In genomic region chrX:5233830-5234229, GRCh38 we compare ENCODE assay signal across 26 cellular contexts.
"Had no signal": no experiment of that assay in that cellular context is flagged by ENCODE, and none has a peak within 500 bp of the region (broad histone marks: within the 10 kb centered on the region; RNA-seq: fewer than 3 reads in every experiment).

No MANE protein-coding gene starts in this region.

- H3K9me3 ChIP-seq: ovary, psoas muscle, right lobe of liver, sigmoid colon, suprapubic skin, testis, tibial artery, transverse colon, upper lobe of right lung, uterus had no signal

- H3K4me3 ChIP-seq: neural progenitor cell, ovary, psoas muscle, right lobe of liver, sigmoid colon, suprapubic skin, testis, tibial artery, transverse colon, upper lobe of right lung, uterus had no signal

- H2AFZ ChIP-seq: neural progenitor cell, parathyroid adenoma had no signal

- H3K79me2 ChIP-seq: parathyroid adenoma had no signal

- ATAC-seq: natural killer cell; psoas muscle; right cardiac atrium; right lobe of liver; stimulated activated memory B cell treated with anti-CD40 and anti-IgM and Interleukin-4, amounts not matched to agents 10 μg/mL and 1 μg/mL and 100 μg/mL, for 72 hours; stimulated activated naive CD8-positive, alpha-beta T cell treated with anti-CD3 and anti-CD28 coated beads, Interleukin-15, amount 100 ng/mL, for 72 hours; stimulated activated naive CD8-positive, alpha-beta T cell treated with anti-CD3 and anti-CD28 coated beads, Interleukin-15, Interleukin-2, amounts not matched to agents 100 U/mL and 50 U/mL, for 24 hours; upper lobe of right lung had no signal

- H3K36me3 ChIP-seq: neural progenitor cell, ovary, right lobe of liver, sigmoid colon, suprapubic skin, tibial artery, transverse colon, upper lobe of right lung, uterus had no signal

- H3K27me3 ChIP-seq: neural progenitor cell, ovary, right lobe of liver, sigmoid colon, suprapubic skin, testis, tibial artery, transverse colon, upper lobe of right lung, uterus had no signal

- H3K27ac ChIP-seq: neural progenitor cell, ovary, parathyroid adenoma, psoas muscle, right lobe of liver, sigmoid colon, suprapubic skin, testis, tibial artery, transverse colon, upper lobe of right lung, uterus had no signal

- H3K4me1 ChIP-seq: neural progenitor cell, parathyroid adenoma, psoas muscle, right lobe of liver, sigmoid colon, suprapubic skin, testis, tibial artery, transverse colon, upper lobe of right lung, uterus had no signal

- H3K9ac ChIP-seq: neural progenitor cell, parathyroid adenoma had no signal

- H3K4me2 ChIP-seq: neural progenitor cell had no signal

- DNase-seq: natural killer cell; occipital lobe; ovary; posterior cingulate gyrus; psoas muscle; right cardiac atrium; right lobe of liver; sigmoid colon; small intestine; stimulated activated CD4-positive, alpha-beta T cell treated with anti-CD3 and anti-CD28 coated beads, Interleukin-15, amount 100 ng/mL, for 24 hours; stimulated activated CD4-positive, alpha-beta T cell treated with anti-CD3 and anti-CD28 coated beads, Interleukin-4, amount 100 ng/mL, for 1 hour; stimulated activated CD4-positive, alpha-beta T cell treated with anti-CD3 and anti-CD28 coated beads, Interleukin-4, amount 100 ng/mL, for 4 hours; stimulated activated CD8-positive, alpha-beta memory T cell treated with anti-CD3 and anti-CD28 coated beads, Interleukin-4, amount 100 ng/mL, for 48 hours; stimulated activated naive CD4-positive, alpha-beta T cell; stimulated activated naive CD8-positive, alpha-beta T cell treated with anti-CD3 and anti-CD28 coated beads, Interleukin-15, amount 100 ng/mL, for 72 hours; stimulated activated naive CD8-positive, alpha-beta T cell treated with anti-CD3 and anti-CD28 coated beads, Interleukin-15, Interleukin-2, amounts not matched to agents 100 U/mL and 50 U/mL, for 24 hours; substantia nigra; testis; tibial artery; transverse colon; upper lobe of right lung; uterus had no signal

- FAIRE-seq: small intestine had no signal
